ENCODE assay signal across 10 cellular contexts in genomic region chr4:123182289-123182688, GRCh38.
"Had no signal": no experiment of that assay in that cellular context is flagged by ENCODE, and none has a peak within 500 bp of the region (broad histone marks: within the 10 kb centered on the region; RNA-seq: fewer than 3 reads in every experiment).

No MANE protein-coding gene starts in this region.

- H3K4me2 ChIP-seq: GM23338, KMS-11 had no signal

- DNase-seq: HFFc6, IMR-90, KBM-7 had no signal

- FAIRE-seq: H1, H54, HTR-8/SVneo had no signal

- H3K9ac ChIP-seq: KMS-11 had no signal

- H3K36me3 ChIP-seq: HAP-1 had no signal

- H2AFZ ChIP-seq: GM23338 had no signal

- H3K4me3 ChIP-seq: GM23338, HAP-1 had no signal

- H3K27ac ChIP-seq: KMS-11 had no signal

- ATAC-seq: GM23338, HCT116 had no signal

- H3K9me3 ChIP-seq: HAP-1 had no signal
